ENCODE assay signal across 10 cellular contexts in genomic region chr9:95047452-95048224, GRCh38.
A peak's percentile ranks its signal among the peaks of the same experiment; 100 is the strongest.
DNase-seq lines count a peak whose midpoint lies in the region; ATAC-seq, FAIRE-seq and TF ChIP-seq lines count a peak whose summit lies in the region.
"Had no signal": no experiment of that assay in that cellular context is flagged by ENCODE, and none has a peak within 500 bp of the region (broad histone marks: within the 10 kb centered on the region; RNA-seq: fewer than 3 reads in every experiment).

No MANE protein-coding gene starts in this region.

- no peaks in the 10 kb centered on the region for H3K9me3 Mint-ChIP-seq in activated naive CD4-positive, alpha-beta T cell treated with anti-CD3 and anti-CD28 coated beads, Interleukin-2, amount 10 ng/mL, durations not matched to agents 7 days and 5 days
- H3K9me3 Mint-ChIP-seq in astrocyte (ENCODE audit: unreplicated experiment) (no peaks in the 10 kb centered on the region), memory B cell (no peaks in the 10 kb centered on the region), type B pancreatic cell (no peaks in the 10 kb centered on the region)
- H3K9me3 Mint-ChIP-seq: stimulated activated memory B cell treated with anti-CD40 and anti-IgM and Interleukin-4, amounts not matched to agents 10 μg/mL and 1 μg/mL and 100 μg/mL, for 72 hours had no signal

- H3K27ac Mint-ChIP-seq in activated naive CD4-positive, alpha-beta T cell treated with anti-CD3 and anti-CD28 coated beads, Interleukin-2, amount 10 ng/mL, durations not matched to agents 7 days and 5 days, result no peak overlapping the region
- H3K27ac Mint-ChIP-seq in astrocyte (ENCODE audit: unreplicated experiment) (peak overlapping the region; percentile 30), memory B cell (no peak overlapping the region), type B pancreatic cell (peak overlapping the region; percentile 81)
- H3K27ac Mint-ChIP-seq: stimulated activated memory B cell treated with anti-CD40 and anti-IgM and Interleukin-4, amounts not matched to agents 10 μg/mL and 1 μg/mL and 100 μg/mL, for 72 hours had no signal

- H3K36me3 ChIP-seq in astrocyte (ENCODE audit: insufficient read depth, low read length), result peaks cover 17% of the 10 kb centered on the region

- peaks cover 15% of the 10 kb centered on the region for H3K4me1 ChIP-seq in astrocyte (ENCODE audit: insufficient read depth, low read length)

- TF ChIP-seq CTCF in astrocyte (IDR thresholded peaks at IDR 0.05; ENCODE audit: insufficient read depth, low read depth, low read length) (no peak), type B pancreatic cell (conservative IDR thresholded peaks at IDR 0.05) (no peak)

- no peaks in the 10 kb centered on the region for H3K36me3 Mint-ChIP-seq in activated naive CD4-positive, alpha-beta T cell treated with anti-CD3 and anti-CD28 coated beads, Interleukin-2, amount 10 ng/mL, durations not matched to agents 7 days and 5 days
- H3K36me3 Mint-ChIP-seq in astrocyte (ENCODE audit: low read depth, unreplicated experiment) (peaks cover 20% of the 10 kb centered on the region), memory B cell (peaks cover 4% of the 10 kb centered on the region), type B pancreatic cell (peaks cover 10% of the 10 kb centered on the region)

- peak overlapping the region; percentile 25 for H3K4me3 ChIP-seq in astrocyte (ENCODE audit: insufficient read depth, low read depth, low read length)

- peaks cover 14% of the 10 kb centered on the region for H3K4me1 Mint-ChIP-seq in activated naive CD4-positive, alpha-beta T cell treated with anti-CD3 and anti-CD28 coated beads, Interleukin-2, amount 10 ng/mL, durations not matched to agents 7 days and 5 days
- H3K4me1 Mint-ChIP-seq in astrocyte (ENCODE audit: low read depth, unreplicated experiment), result peaks cover 26% of the 10 kb centered on the region
- H3K4me1 Mint-ChIP-seq in memory B cell, result peaks cover 6% of the 10 kb centered on the region
- H3K4me1 Mint-ChIP-seq in type B pancreatic cell (ENCODE audit: unreplicated experiment), result peaks cover 39% of the 10 kb centered on the region

- H3K27me3 ChIP-seq in astrocyte (ENCODE audit: insufficient read depth, low read length), result no peaks in the 10 kb centered on the region

- peaks cover 77% of the 10 kb centered on the region for H4K20me1 ChIP-seq in astrocyte (ENCODE audit: insufficient read depth, low read length)

- H3K9ac ChIP-seq in astrocyte (ENCODE audit: low read length), result peak overlapping the region; percentile 85

- no peaks in the 10 kb centered on the region for H3K9me3 ChIP-seq in astrocyte (ENCODE audit: insufficient read depth, low read depth, low read length)

- H3K4me2 ChIP-seq in astrocyte (ENCODE audit: low read length), result peak overlapping the region; percentile 94

- peak overlapping the region; percentile 58 for H3K4me3 Mint-ChIP-seq in activated naive CD4-positive, alpha-beta T cell treated with anti-CD3 and anti-CD28 coated beads, Interleukin-2, amount 10 ng/mL, durations not matched to agents 7 days and 5 days
- H3K4me3 Mint-ChIP-seq in astrocyte (ENCODE audit: unreplicated experiment) (peak overlapping the region; percentile 79), memory B cell (peak overlapping the region; percentile 67), type B pancreatic cell (peak overlapping the region; percentile 85)

- H3K79me2 ChIP-seq in astrocyte (ENCODE audit: insufficient read depth, low read length), result peaks cover 95% of the 10 kb centered on the region

- ATAC-seq in memory B cell (ENCODE audit: low read depth) (no peak), HG03354 (IDR thresholded peaks at IDR 0.05; ENCODE audit: poor library complexity, severe bottlenecking, unreplicated experiment) (no peak), HG03342 (IDR thresholded peaks at IDR 0.05; ENCODE audit: unreplicated experiment) (no peak)

- H3K27me3 Mint-ChIP-seq in activated naive CD4-positive, alpha-beta T cell treated with anti-CD3 and anti-CD28 coated beads, Interleukin-2, amount 10 ng/mL, durations not matched to agents 7 days and 5 days, result peaks cover 44% of the 10 kb centered on the region
- no peaks in the 10 kb centered on the region for H3K27me3 Mint-ChIP-seq in astrocyte (ENCODE audit: low read depth, unreplicated experiment)
- H3K27me3 Mint-ChIP-seq in memory B cell, result peaks cover 3% of the 10 kb centered on the region
- H3K27me3 Mint-ChIP-seq in type B pancreatic cell, result no peaks in the 10 kb centered on the region

- no peak overlapping the region for H2AFZ ChIP-seq in astrocyte (ENCODE audit: low read depth, low read length)

- no peak for FAIRE-seq in astrocyte (lab: Jason Lieb, UNC)

- no peak for DNase-seq in activated naive CD4-positive, alpha-beta T cell treated with anti-CD3 and anti-CD28 coated beads, Interleukin-2, amount 10 ng/mL, durations not matched to agents 7 days and 5 days
- no peak for DNase-seq in activated naive CD4-positive, alpha-beta T cell treated with Interleukin-2 at 50 U/mL for 16 hours
- DNase-seq in astrocyte (ENCODE audit: low read depth) (no peak), memory B cell (ENCODE audit: low spot score in 2 of 2) (no peak), type B pancreatic cell (ENCODE audit: extremely low spot score, unreplicated experiment) (no peak), mesenteric fat pad (ENCODE audit: low spot score) (no peak)
- DNase-seq: cortex of kidney had no signal

- H3K27ac ChIP-seq in astrocyte (ENCODE audit: low read depth, low read length), result no peak overlapping the region

- CTCF ChIA-PET in activated naive CD4-positive, alpha-beta T cell treated with anti-CD3 and anti-CD28 coated beads, Interleukin-2, amount 10 ng/mL, durations not matched to agents 7 days and 5 days (lab: Charles Lee), result no interaction called here

Comparison
In these comparisons a context has a peak if more than half of its experiments do, and no peak if none do; other contexts are left out.
1. H3K27ac Mint-ChIP-seq: peak in astrocyte (single experiment) and type B pancreatic cell (single experiment); none in activated naive CD4-positive, alpha-beta T cell treated with anti-CD3 and anti-CD28 coated beads, Interleukin-2, amount 10 ng/mL, durations not matched to agents 7 days and 5 days (single experiment) and memory B cell (single experiment).
2. Peak in every context shown above with its lines, with median percentiles within 50 percentile points of each other: H3K4me3 Mint-ChIP-seq.